In genomic region chr3:158731938-158732855, GRCh38 we compare ENCODE assay signal across 8 cellular contexts. TPM values are rescaled to one million over a fixed set of nuclear protein-coding genes. Genes with fewer than 3 reads are reported as not detected.
DNase-seq lines count a peak whose midpoint lies in the region; ATAC-seq and TF ChIP-seq lines count a peak whose summit lies in the region.

Gene RARRES1, minus strand, starts transcription at chr3:158732457. Its CDS starts 42 bp downstream, at chr3:158732415.

- peak in 1 of 4 donors; percentile 44 for TF ChIP-seq POLR2A in upper lobe of left lung (IDR thresholded peaks at IDR 0.05)

- H3K27ac ChIP-seq in upper lobe of left lung: peak within 1 kb of the TSS; percentile 61 to 82 (median 80)

- peak; percentile 73 for ATAC-seq in GM21723 (IDR thresholded peaks at IDR 0.05; ENCODE audit: unreplicated experiment)
- peak; percentile 83 for ATAC-seq in activated T-helper 17 cell treated with anti-CD3 and anti-CD28 coated beads, Interleukin-2, amount 50 U/mL, for 72 hours (replicated peaks)
- ATAC-seq in upper lobe of left lung (ENCODE audit: low FRiP score in 2 of 2): peak; percentile 72 to 90

- peaks cover 0 to 5% (median 2%) of the 10 kb centered on the region in 4 donors for H3K9me3 ChIP-seq in upper lobe of left lung

- TF ChIP-seq CTCF in GM12865 (IDR thresholded peaks at IDR 0.05; ENCODE audit: insufficient read depth, low read depth, low read length, missing control alignments): no peak
- no peak for TF ChIP-seq CTCF in fibroblast of villous mesenchyme (IDR thresholded peaks at IDR 0.05; ENCODE audit: insufficient read depth, low read depth, low read length)
- TF ChIP-seq CTCF in nephron (IDR thresholded peaks at IDR 0.05; ENCODE audit: unreplicated experiment in 3 of 3): no peak
- no peak for TF ChIP-seq CTCF in upper lobe of left lung (IDR thresholded peaks at IDR 0.05)

- peaks cover 22 to 40% (median 27%) of the 10 kb centered on the region in 4 donors for H3K4me1 ChIP-seq in upper lobe of left lung

- H3K4me3 Mint-ChIP-seq in activated T-helper 17 cell treated with anti-CD3 and anti-CD28 coated beads, Interleukin-2, amount 50 U/mL, for 72 hours: peak within 1 kb of the TSS; percentile 57
- peak within 1 kb of the TSS; percentile 73 to 85 (median 80) for H3K4me3 Mint-ChIP-seq in nephron

- no peaks in the 10 kb centered on the region for H3K36me3 Mint-ChIP-seq in activated T-helper 17 cell treated with anti-CD3 and anti-CD28 coated beads, Interleukin-2, amount 50 U/mL, for 72 hours (ENCODE audit: low read depth)
- H3K36me3 Mint-ChIP-seq in nephron (ENCODE audit: low read depth): peaks cover 15% of the 10 kb centered on the region

- H3K36me3 ChIP-seq in upper lobe of left lung: no peaks in the 10 kb centered on the region

- H3K27me3 ChIP-seq in upper lobe of left lung: no peaks in the 10 kb centered on the region

- H3K4me3 ChIP-seq in GM12865 (ENCODE audit: low read depth, low read length): peak within 1 kb of the TSS; percentile 42
- peak within 1 kb of the TSS; percentile 71 for H3K4me3 ChIP-seq in fibroblast of villous mesenchyme (ENCODE audit: low read depth, low read length)
- peak within 1 kb of the TSS; percentile 53 to 69 (median 60) for H3K4me3 ChIP-seq in upper lobe of left lung

- no peaks in the 10 kb centered on the region for H3K9me3 Mint-ChIP-seq in activated T-helper 17 cell treated with anti-CD3 and anti-CD28 coated beads, Interleukin-2, amount 50 U/mL, for 72 hours
- H3K9me3 Mint-ChIP-seq in nephron: peaks cover 2% of the 10 kb centered on the region

- no peaks in the 10 kb centered on the region for H3K27me3 Mint-ChIP-seq in activated T-helper 17 cell treated with anti-CD3 and anti-CD28 coated beads, Interleukin-2, amount 50 U/mL, for 72 hours
- H3K27me3 Mint-ChIP-seq in nephron (ENCODE audit: low read depth): no peaks in the 10 kb centered on the region

- 4 to 12% methylated on average over 24 to 36 of the region's 101 CpGs for WGBS in upper lobe of left lung, 2 donors

- no peak for TF ChIP-seq EP300 in upper lobe of left lung (IDR thresholded peaks at IDR 0.05)

- DNase-seq in GM12865 (ENCODE audit: low read depth): peak; percentile 66
- peak; percentile 10 for DNase-seq in NCI-H1092 (lab: John Stamatoyannopoulos, UW)
- DNase-seq in fibroblast of villous mesenchyme (ENCODE audit: low read depth): peak; percentile 61
- peak; percentile 76 to 94 for DNase-seq in upper lobe of left lung
- DNase-seq in AML-193 (lab: John Stamatoyannopoulos, UW): no peak

- H3K27ac Mint-ChIP-seq in activated T-helper 17 cell treated with anti-CD3 and anti-CD28 coated beads, Interleukin-2, amount 50 U/mL, for 72 hours: no peak within 1 kb of the TSS
- peak within 1 kb of the TSS in 2 of 3 experiments; percentile 78 to 83 for H3K27ac Mint-ChIP-seq in nephron

- H3K4me1 Mint-ChIP-seq in activated T-helper 17 cell treated with anti-CD3 and anti-CD28 coated beads, Interleukin-2, amount 50 U/mL, for 72 hours: no peaks in the 10 kb centered on the region
- peaks cover 15% of the 10 kb centered on the region for H3K4me1 Mint-ChIP-seq in nephron

RNA-seq across cellular contexts. Expression of gene RARRES1, which starts in this region (rescaled TPM):
- not detected for total RNA-seq in activated T-helper 17 cell treated with anti-CD3 and anti-CD28 coated beads, Interleukin-2, amount 50 U/mL, for 72 hours
- total RNA-seq in fibroblast of villous mesenchyme: 6.4 and 8.2 TPM in 2 replicates
- 10 to 100 TPM in 5 of 6 donors, 1 to 10 TPM in 1; 7.0 to 44.6 (median 27.7) TPM for total RNA-seq in upper lobe of left lung

Comparison
In these comparisons a context has a peak if more than half of its experiments do, and no peak if none do; other contexts are left out.
1. Peak in ATAC-seq in activated T-helper 17 cell treated with anti-CD3 and anti-CD28 coated beads, Interleukin-2, amount 50 U/mL, for 72 hours; RNA of the gene not detected or under 1 TPM.
2. DNase-seq: peak in GM12865 (single experiment), NCI-H1092 (single experiment), fibroblast of villous mesenchyme (single experiment) and upper lobe of left lung (2 of 2); none in AML-193 (0 of 2).
3. Peak in every context shown above with its lines, with median percentiles within 50 percentile points of each other: H3K4me3 ChIP-seq and ATAC-seq.